33 cellular contexts compared by ENCODE assay signal in the genomic region with DNA sequence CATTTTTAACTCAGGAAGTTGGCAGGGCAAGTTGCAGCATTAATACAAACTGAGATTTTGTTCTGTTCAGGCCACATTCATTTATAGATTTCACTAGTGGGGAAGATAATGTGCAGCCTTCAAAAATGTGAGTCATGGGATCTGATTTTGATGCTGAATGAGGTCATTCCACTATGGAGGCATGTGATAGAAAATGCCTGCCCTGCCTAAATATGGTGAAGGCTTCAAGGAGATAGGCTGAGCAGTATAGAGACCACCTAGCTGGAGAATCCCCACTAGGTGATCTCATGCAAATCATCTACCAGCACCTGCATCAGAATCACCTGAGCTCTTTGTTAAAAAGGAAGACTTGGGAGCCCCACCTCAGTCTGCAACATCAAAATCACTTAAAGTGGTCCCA. TPM values are rescaled to one million over a fixed set of nuclear protein-coding genes. Genes with fewer than 3 reads are reported as not detected.
"Had no signal": no experiment of that assay in that cellular context is flagged by ENCODE, and none has a peak within 500 bp of the region (broad histone marks: within the 10 kb centered on the region; RNA-seq: fewer than 3 reads in every experiment).

No MANE protein-coding gene starts in this region.

- DNase-seq: colonic mucosa; effector CD8-positive, alpha-beta T cell; endodermal cell; heart left ventricle; immature natural killer cell; islet precursor cell; kidney glomerular epithelial cell; left colon; left ventricle myocardium inferior; lower lobe of right lung; naive thymus-derived CD8-positive, alpha-beta T cell; nephron progenitor cell; occipital lobe; ovary; posterior cingulate gyrus; psoas muscle; right cardiac atrium; small intestine; stimulated activated CD4-positive, alpha-beta T cell treated with anti-CD3 and anti-CD28 coated beads, Interleukin-1b, Interleukin-23, amount 100 ng/mL, for 48 hours; stimulated activated CD4-positive, alpha-beta T cell treated with anti-CD3 and anti-CD28 coated beads, Interleukin-4, amount 100 ng/mL, for 1 hour; stimulated activated CD8-positive, alpha-beta memory T cell treated with anti-CD3 and anti-CD28 coated beads, Interleukin-4, amount 100 ng/mL, for 48 hours; stimulated activated naive CD4-positive, alpha-beta T cell; stimulated activated naive CD8-positive, alpha-beta T cell treated with anti-CD3 and anti-CD28 coated beads, Interleukin-15, amount 100 ng/mL, for 72 hours; transverse colon had no signal

- ATAC-seq: esophagus mucosa; gastroesophageal sphincter; heart left ventricle; left colon; lower lobe of right lung; naive thymus-derived CD8-positive, alpha-beta T cell; psoas muscle; right cardiac atrium; stimulated activated naive CD8-positive, alpha-beta T cell treated with anti-CD3 and anti-CD28 coated beads, Interleukin-15, amount 100 ng/mL, for 72 hours had no signal

- H3K4me3 Mint-ChIP-seq: dendritic cell treated with granulocyte-macrophage colony-stimulating factor and Interleukin-4, amounts not matched to agents 40 ng/mL and 50 ng/mL, for 4 days; endodermal cell; immature natural killer cell; naive thymus-derived CD8-positive, alpha-beta T cell; nephron progenitor cell; stimulated activated naive CD8-positive, alpha-beta T cell treated with anti-CD3 and anti-CD28 coated beads, Interleukin-15, amount 100 ng/mL, for 72 hours had no signal

- H3K36me3 ChIP-seq: colonic mucosa, gastroesophageal sphincter, heart left ventricle, left ventricle myocardium inferior, lower lobe of right lung, ovary, suprapubic skin, transverse colon had no signal

- H3K27me3 ChIP-seq: colonic mucosa, ovary had no signal

- H2AFZ ChIP-seq: hepatocyte had no signal

- H3K27ac Mint-ChIP-seq: dendritic cell treated with granulocyte-macrophage colony-stimulating factor and Interleukin-4, amounts not matched to agents 40 ng/mL and 50 ng/mL, for 4 days; endodermal cell; immature natural killer cell; naive thymus-derived CD8-positive, alpha-beta T cell; nephron progenitor cell; stimulated activated naive CD8-positive, alpha-beta T cell treated with anti-CD3 and anti-CD28 coated beads, Interleukin-15, amount 100 ng/mL, for 72 hours had no signal

- H3K79me2 ChIP-seq: hepatocyte had no signal

- H3K9me3 Mint-ChIP-seq: dendritic cell treated with granulocyte-macrophage colony-stimulating factor and Interleukin-4, amounts not matched to agents 40 ng/mL and 50 ng/mL, for 4 days; nephron progenitor cell had no signal

- H3K4me1 ChIP-seq: colonic mucosa, gastroesophageal sphincter, heart left ventricle, left ventricle myocardium inferior, lower lobe of right lung, psoas muscle, suprapubic skin, transverse colon had no signal

- H3K4me3 ChIP-seq: colonic mucosa, gastroesophageal sphincter, heart left ventricle, hepatocyte, left ventricle myocardium inferior, lower lobe of right lung, ovary, psoas muscle, suprapubic skin, transverse colon had no signal

- H3K36me3 Mint-ChIP-seq: immature natural killer cell; naive thymus-derived CD8-positive, alpha-beta T cell had no signal

- H3K4me1 Mint-ChIP-seq: immature natural killer cell; naive thymus-derived CD8-positive, alpha-beta T cell; stimulated activated naive CD8-positive, alpha-beta T cell treated with anti-CD3 and anti-CD28 coated beads, Interleukin-15, amount 100 ng/mL, for 72 hours had no signal

- FAIRE-seq: small intestine had no signal

- H3K9me3 ChIP-seq: colonic mucosa, gastroesophageal sphincter, heart left ventricle, left ventricle myocardium inferior, lower lobe of right lung, ovary, psoas muscle, suprapubic skin, transverse colon had no signal

- H3K27ac ChIP-seq: colonic mucosa, epithelial cell of prostate, gastroesophageal sphincter, heart left ventricle, hepatocyte, left ventricle myocardium inferior, lower lobe of right lung, ovary, psoas muscle, suprapubic skin, transverse colon had no signal

- H3K4me2 ChIP-seq: hepatocyte had no signal

RNA-seq across cellular contexts. Expression of a gene that starts 43.7 kb away (rescaled TPM):
- total RNA-seq: endodermal cell; esophagus mucosa; hepatocyte; left colon; lower lobe of right lung; mesenteric fat pad; naive thymus-derived CD8-positive, alpha-beta T cell; ovary; renal cortical epithelial cell; transverse colon had no signal
- polyA plus RNA-seq: heart left ventricle; hepatocyte; immature natural killer cell; naive thymus-derived CD8-positive, alpha-beta T cell; ovary; small intestine; urinary bladder had no signal
